ENCODE assay signal across 13 cellular contexts in the genomic region with DNA sequence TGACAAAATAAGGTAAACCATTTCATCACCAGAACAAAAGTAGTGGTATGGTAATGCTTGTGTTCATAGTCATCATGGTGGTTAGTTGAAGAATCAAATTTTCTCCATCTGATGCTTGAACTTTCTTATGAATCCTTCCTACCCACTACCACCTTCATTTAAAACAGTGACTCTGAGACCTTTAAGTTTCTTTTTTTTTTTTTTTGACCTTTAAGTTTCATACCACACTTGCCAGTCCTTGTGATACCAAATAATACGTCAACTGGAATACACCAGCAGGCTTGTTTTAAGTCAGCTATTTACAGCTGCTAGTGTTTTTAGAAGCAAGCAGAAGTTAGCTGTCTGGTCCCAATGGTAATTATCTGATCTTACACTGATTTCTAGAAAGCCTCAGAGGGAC.
DNase-seq lines count a peak whose midpoint lies in the region; ATAC-seq and TF ChIP-seq lines count a peak whose summit lies in the region.
"Had no signal": no experiment of that assay in that cellular context is flagged by ENCODE, and none has a peak within 500 bp of the region (broad histone marks: within the 10 kb centered on the region; RNA-seq: fewer than 3 reads in every experiment).

No MANE protein-coding gene starts in this region.

- WGBS in spleen, 5 donors: 65 to 79% (median 76%) methylated on average over 1 of the region's 1 CpG

- H3K9me3 Mint-ChIP-seq in T-cell: peaks cover 0 to 10% (median 5%) of the 10 kb centered on the region in 3 donors

- TF ChIP-seq POLR2A in spleen (IDR thresholded peaks at IDR 0.05): no peak

- CTCF ChIA-PET in T-cell (lab: Charles Lee): interaction anchor here in 1 of 2 donors (0.7 kb wide), 1 partner anchor 79 kb away, joined by 5 read pairs; no protein-coding TSS in a partner anchor

- peaks cover 0 to 13% (median 0%) of the 10 kb centered on the region in 6 donors for H3K36me3 ChIP-seq in spleen
- H3K36me3 ChIP-seq: sigmoid colon had no signal

- H3K36me3 Mint-ChIP-seq in T-cell: peaks cover 47% of the 10 kb centered on the region

- DNase-seq in spleen (no peak), COLO668 (lab: John Stamatoyannopoulos, UW; ENCODE audit: unreplicated experiment) (no peak), NCI-H1105 treated with DMSO at 0.1 percent for 48 hours (lab: John Stamatoyannopoulos, UW) (no peak), T-cell (no peak)
- DNase-seq: activated effector memory CD4-positive, alpha-beta T cell treated with anti-CD3 and anti-CD28 coated beads, Interleukin-2, amount 50 U/mL, for 16 hours; NCI-H2081; sigmoid colon had no signal

- H3K27ac ChIP-seq in spleen: no peak overlapping the region
- H3K27ac ChIP-seq: breast epithelium, sigmoid colon, SK-N-MC had no signal

- H3K27me3 Mint-ChIP-seq in T-cell: no peaks in the 10 kb centered on the region

- ATAC-seq in GM18502 (IDR thresholded peaks at IDR 0.05; ENCODE audit: poor library complexity, unreplicated experiment) (peak; percentile 80), GM19372 (IDR thresholded peaks at IDR 0.05; ENCODE audit: low read depth, unreplicated experiment) (peak; percentile 73), HG02798 (IDR thresholded peaks at IDR 0.05; ENCODE audit: poor library complexity, unreplicated experiment) (peak; percentile 77), HG03469 (IDR thresholded peaks at IDR 0.05; ENCODE audit: unreplicated experiment) (peak; percentile 44), T-cell (replicated peaks in 1 of 4) (no peak)

- no peaks in the 10 kb centered on the region for H3K4me1 Mint-ChIP-seq in T-cell

- POLR2A ChIA-PET in T-cell (lab: Charles Lee): no interaction called here

- TF ChIP-seq CTCF in spleen (IDR thresholded peaks at IDR 0.05 in 8 of 11, conservative IDR thresholded peaks at IDR 0.05 in 3 of 11): no peak

- H3K4me3 Mint-ChIP-seq in T-cell: no peak overlapping the region

- intact Hi-C loops in spleen (cut with DNase I; ENCODE audit: low total_unique reads): no loop called here

- H3K27me3 ChIP-seq in spleen (replicated peaks in 1 of 7): no peaks in the 10 kb centered on the region
- H3K27me3 ChIP-seq: breast epithelium, sigmoid colon had no signal

- H3K4me1 ChIP-seq in spleen: no peaks in the 10 kb centered on the region
- H3K4me1 ChIP-seq: breast epithelium had no signal

- no peak overlapping the region for H3K27ac Mint-ChIP-seq in T-cell

- H3K9me3 ChIP-seq in spleen: peaks cover 0 to 16% (median 12%) of the 10 kb centered on the region in 8 donors
- H3K9me3 ChIP-seq: breast epithelium, sigmoid colon had no signal

- H3K4me3 ChIP-seq in spleen: no peak overlapping the region
- H3K4me3 ChIP-seq: breast epithelium, sigmoid colon, SK-N-MC had no signal

Comparison
In these comparisons a context has a peak if more than half of its experiments do, and no peak if none do; other contexts are left out.
1. ATAC-seq: peak in GM18502 (single experiment), GM19372 (single experiment), HG02798 (single experiment) and HG03469 (single experiment); none in T-cell (0 of 4).